11 cellular contexts compared by ENCODE assay signal in the genomic region with DNA sequence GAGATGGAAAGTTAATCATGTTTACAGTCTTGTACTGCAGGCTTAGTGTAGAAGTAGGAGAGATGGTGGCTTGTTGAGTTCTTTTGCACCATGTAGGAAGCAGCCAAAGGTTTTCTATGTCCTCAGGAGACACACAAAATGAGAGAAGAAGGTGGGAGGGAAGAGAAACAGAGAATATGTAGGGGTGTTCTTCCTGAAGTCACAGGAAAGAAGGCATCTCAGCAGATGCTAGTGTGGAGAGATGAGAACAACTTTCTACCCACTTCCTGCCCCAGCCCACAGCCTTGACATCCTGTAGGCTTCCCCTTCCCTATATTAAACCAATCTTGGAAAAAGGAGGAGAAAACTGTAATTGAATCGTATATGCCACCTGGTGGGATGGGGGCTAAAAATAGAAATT.
DNase-seq lines count a peak whose midpoint lies in the region; ATAC-seq and TF ChIP-seq lines count a peak whose summit lies in the region.
"Had no signal": no experiment of that assay in that cellular context is flagged by ENCODE, and none has a peak within 500 bp of the region (broad histone marks: within the 10 kb centered on the region; RNA-seq: fewer than 3 reads in every experiment).

No MANE protein-coding gene starts in this region.

- H3K27ac Mint-ChIP-seq in activated naive CD4-positive, alpha-beta T cell treated with anti-CD3 and anti-CD28 coated beads for 36 hours: no peak overlapping the region
- H3K27ac Mint-ChIP-seq in stimulated activated naive B cell treated with anti-CD40 and anti-IgM and Interleukin-4, amounts not matched to agents 10 μg/mL and 1 μg/mL and 100 μg/mL, for 72 hours: no peak overlapping the region

- H3K27me3 Mint-ChIP-seq in activated naive CD4-positive, alpha-beta T cell treated with anti-CD3 and anti-CD28 coated beads for 36 hours (ENCODE audit: low read depth): no peaks in the 10 kb centered on the region
- peaks cover 0 to 5% of the 10 kb centered on the region in 2 donors for H3K27me3 Mint-ChIP-seq in stimulated activated naive B cell treated with anti-CD40 and anti-IgM and Interleukin-4, amounts not matched to agents 10 μg/mL and 1 μg/mL and 100 μg/mL, for 72 hours

- TF ChIP-seq POLR2A in spleen (IDR thresholded peaks at IDR 0.05) (no peak), testis (IDR thresholded peaks at IDR 0.05) (no peak)

- no peak overlapping the region for H3K27ac ChIP-seq in spleen
- H3K27ac ChIP-seq in testis: no peak overlapping the region

- H3K9me3 ChIP-seq in spleen: peaks cover 0 to 11% (median 0%) of the 10 kb centered on the region in 8 donors
- H3K9me3 ChIP-seq in testis: no peaks in the 10 kb centered on the region
- H3K9me3 ChIP-seq: SK-N-SH had no signal

- H3K4me1 Mint-ChIP-seq in activated naive CD4-positive, alpha-beta T cell treated with anti-CD3 and anti-CD28 coated beads for 36 hours (ENCODE audit: low read depth): peaks cover 37% of the 10 kb centered on the region
- H3K4me1 Mint-ChIP-seq in stimulated activated naive B cell treated with anti-CD40 and anti-IgM and Interleukin-4, amounts not matched to agents 10 μg/mL and 1 μg/mL and 100 μg/mL, for 72 hours: peaks cover 25 to 35% of the 10 kb centered on the region in 2 donors

- TF ChIP-seq CTCF in spleen (IDR thresholded peaks at IDR 0.05 in 8 of 11, conservative IDR thresholded peaks at IDR 0.05 in 3 of 11) (no peak), testis (IDR thresholded peaks at IDR 0.05) (no peak)

- H3K4me3 ChIP-seq in spleen (no peak overlapping the region), testis (no peak overlapping the region)

- no peaks in the 10 kb centered on the region for H3K36me3 Mint-ChIP-seq in activated naive CD4-positive, alpha-beta T cell treated with anti-CD3 and anti-CD28 coated beads for 36 hours (ENCODE audit: low read depth)
- H3K36me3 Mint-ChIP-seq in stimulated activated naive B cell treated with anti-CD40 and anti-IgM and Interleukin-4, amounts not matched to agents 10 μg/mL and 1 μg/mL and 100 μg/mL, for 72 hours: no peaks in the 10 kb centered on the region

- no peaks in the 10 kb centered on the region for H3K36me3 ChIP-seq in spleen
- H3K36me3 ChIP-seq in testis (ENCODE audit: low read depth, missing control alignments): no peaks in the 10 kb centered on the region

- no peak overlapping the region for H3K4me3 Mint-ChIP-seq in activated naive CD4-positive, alpha-beta T cell treated with anti-CD3 and anti-CD28 coated beads for 36 hours
- no peak overlapping the region for H3K4me3 Mint-ChIP-seq in stimulated activated naive B cell treated with anti-CD40 and anti-IgM and Interleukin-4, amounts not matched to agents 10 μg/mL and 1 μg/mL and 100 μg/mL, for 72 hours

- peak; percentile 22 for DNase-seq in activated naive CD4-positive, alpha-beta T cell treated with anti-CD3 and anti-CD28 coated beads for 36 hours
- DNase-seq in activated naive CD4-positive, alpha-beta T cell treated with anti-CD3 and anti-CD28 coated beads, Interleukin-2, amount 50 U/mL, for 16 hours: no peak
- no peak for DNase-seq in stimulated activated naive B cell treated with anti-CD40 and anti-IgM and Interleukin-4, amounts not matched to agents 10 μg/mL and 1 μg/mL and 100 μg/mL, for 72 hours
- DNase-seq in NCI-H2196 treated with DMSO at 0.1 percent for 48 hours (lab: John Stamatoyannopoulos, UW; ENCODE audit: unreplicated experiment) (no peak), spleen (no peak), testis (no peak)
- DNase-seq: erythroblast, NCI-H510A treated with DMSO at 0.1 percent for 48 hours, SK-N-SH had no signal

- CTCF ChIA-PET in activated naive CD4-positive, alpha-beta T cell treated with anti-CD3 and anti-CD28 coated beads for 36 hours (lab: Charles Lee): interaction anchor here (0.6 to 2.8 kb wide), 5 partner anchors 21 to 144 kb away, joined by 3 to 11 read pairs (median 5); no protein-coding TSS in a partner anchor

- 9 to 50% (median 23%) methylated on average over 1 of the region's 1 CpG for WGBS in spleen, 5 donors
- WGBS in testis, 2 donors: 31 to 56% methylated on average over 1 of the region's 1 CpG

- intact Hi-C loops in activated naive CD4-positive, alpha-beta T cell treated with anti-CD3 and anti-CD28 coated beads for 36 hours (cut with micrococcal nuclease): loop anchor here (5.0 to 10.0 kb wide), 6 partner anchors 82 to 557 kb away; partner anchors contain the start of gene SLC30A7
- intact Hi-C loops in spleen (cut with DNase I; ENCODE audit: low total_unique reads): no loop called here
- intact Hi-C loops in testis (cut with DNase I; ENCODE audit: low total_unique reads): no loop called here

- peak; percentile 49 for ATAC-seq in GM21576 (IDR thresholded peaks at IDR 0.05; ENCODE audit: unreplicated experiment)
- peak; percentile 73 for ATAC-seq in HG03460 (IDR thresholded peaks at IDR 0.05; ENCODE audit: unreplicated experiment)
- peak; percentile 25 to 44 for ATAC-seq in stimulated activated naive B cell treated with anti-CD40 and anti-IgM and Interleukin-4, amounts not matched to agents 10 μg/mL and 1 μg/mL and 100 μg/mL, for 72 hours (replicated peaks)

- H3K9me3 Mint-ChIP-seq in activated naive CD4-positive, alpha-beta T cell treated with anti-CD3 and anti-CD28 coated beads for 36 hours: peaks cover 3% of the 10 kb centered on the region
- H3K9me3 Mint-ChIP-seq in stimulated activated naive B cell treated with anti-CD40 and anti-IgM and Interleukin-4, amounts not matched to agents 10 μg/mL and 1 μg/mL and 100 μg/mL, for 72 hours: no peaks in the 10 kb centered on the region

- H3K4me1 ChIP-seq in spleen (peaks cover 0 to 17% (median 4%) of the 10 kb centered on the region in 6 donors), testis (no peaks in the 10 kb centered on the region)

- no peaks in the 10 kb centered on the region for H3K27me3 ChIP-seq in spleen (replicated peaks in 1 of 7)
- H3K27me3 ChIP-seq in testis: no peaks in the 10 kb centered on the region
